ENCODE assay signal across 28 cellular contexts in genomic region chr5:86786955-86787354, GRCh38.
DNase-seq lines count a peak whose midpoint lies in the region.
"Had no signal": no experiment of that assay in that cellular context is flagged by ENCODE, and none has a peak within 500 bp of the region (broad histone marks: within the 10 kb centered on the region; RNA-seq: fewer than 3 reads in every experiment).

No MANE protein-coding gene starts in this region.

- H3K4me3 Mint-ChIP-seq in activated CD4-positive, alpha-beta T cell treated with anti-CD3 and anti-CD28 coated beads, Interleukin-2, amount 10 ng/mL, durations not matched to agents 24 days and 14 days, result no peak overlapping the region
- H3K4me3 Mint-ChIP-seq: activated CD4-positive, alpha-beta T cell treated with anti-CD3 and anti-CD28 coated beads, Interleukin-2, amount 10 ng/mL, durations not matched to agents 7 days and 5 days; activated T-cell treated with anti-CD3 and anti-CD28 coated beads, Interleukin-2, amount 50 U/mL, for 4 hours; CD4-positive, CD25-positive, alpha-beta regulatory T cell; H9; memory B cell; stimulated activated naive CD8-positive, alpha-beta T cell treated with anti-CD3 and anti-CD28 coated beads, Interleukin-15, amount 100 ng/mL, for 72 hours had no signal

- H3K4me3 ChIP-seq in subcutaneous abdominal adipose tissue (ENCODE audit: low read depth in 1 of 5, low read length in 5 of 5), result no peak overlapping the region
- H3K4me3 ChIP-seq: body of pancreas, psoas muscle, SJCRH30, tibial artery had no signal

- peak overlapping the region; percentile 63 for H3K27ac ChIP-seq in subcutaneous abdominal adipose tissue (ENCODE audit: low read depth, low read length)
- H3K27ac ChIP-seq: body of pancreas, psoas muscle, SJCRH30, tibial artery had no signal

- no peaks in the 10 kb centered on the region for H3K9me3 ChIP-seq in subcutaneous abdominal adipose tissue (ENCODE audit: control insufficient read depth in 5 of 5, low read length in 5 of 5)
- H3K9me3 ChIP-seq: body of pancreas, psoas muscle, SJCRH30, tibial artery had no signal

- H3K36me3 ChIP-seq in subcutaneous abdominal adipose tissue (ENCODE audit: control insufficient read depth in 5 of 5, insufficient read depth in 5 of 5, low read length in 5 of 5), result no peaks in the 10 kb centered on the region
- H3K36me3 ChIP-seq: SJCRH30, tibial artery had no signal

- no peak overlapping the region for H3K27ac Mint-ChIP-seq in activated CD4-positive, alpha-beta T cell treated with anti-CD3 and anti-CD28 coated beads, Interleukin-2, amount 10 ng/mL, durations not matched to agents 24 days and 14 days
- H3K27ac Mint-ChIP-seq: activated CD4-positive, alpha-beta T cell treated with anti-CD3 and anti-CD28 coated beads, Interleukin-2, amount 10 ng/mL, durations not matched to agents 7 days and 5 days; CD4-positive, CD25-positive, alpha-beta regulatory T cell; memory B cell; stimulated activated naive CD8-positive, alpha-beta T cell treated with anti-CD3 and anti-CD28 coated beads, Interleukin-15, amount 100 ng/mL, for 72 hours had no signal

- no peaks in the 10 kb centered on the region for H3K36me3 Mint-ChIP-seq in activated CD4-positive, alpha-beta T cell treated with anti-CD3 and anti-CD28 coated beads, Interleukin-2, amount 10 ng/mL, durations not matched to agents 24 days and 14 days (ENCODE audit: low read depth)
- H3K36me3 Mint-ChIP-seq: CD4-positive, CD25-positive, alpha-beta regulatory T cell; memory B cell had no signal

- H3K4me1 ChIP-seq in subcutaneous abdominal adipose tissue (ENCODE audit: control insufficient read depth in 5 of 5, insufficient read depth in 5 of 5, low read length in 5 of 5), result peaks cover 0 to 17% (median 0%) of the 10 kb centered on the region in 5 donors
- H3K4me1 ChIP-seq: body of pancreas, psoas muscle, SJCRH30, tibial artery had no signal

- H3K27me3 ChIP-seq in subcutaneous abdominal adipose tissue (ENCODE audit: control insufficient read depth in 5 of 5, insufficient read depth in 4 of 5, low read length in 5 of 5), result no peaks in the 10 kb centered on the region
- H3K27me3 ChIP-seq: body of pancreas, SJCRH30, tibial artery had no signal

- H3K9ac ChIP-seq in subcutaneous abdominal adipose tissue (ENCODE audit: low read length in 5 of 5), result no peak overlapping the region

- DNase-seq in NCI-H82 (lab: John Stamatoyannopoulos, UW), result peak; percentile 24
- no peak for DNase-seq in NCI-H82 treated with DMSO at 0.1 percent for 48 hours (lab: John Stamatoyannopoulos, UW; ENCODE audit: unreplicated experiment)
- DNase-seq in ecto neural progenitor cell (ENCODE audit: low spot score), result peak; percentile 53
- peak; percentile 91 for DNase-seq in islet precursor cell
- DNase-seq in activated CD4-positive, alpha-beta T cell treated with anti-CD3 and anti-CD28 coated beads, Interleukin-2, amount 10 ng/mL, durations not matched to agents 24 days and 14 days, result no peak
- no peak for DNase-seq in T-helper 2 cell
- no peak for DNase-seq in amniotic stem cell (lab: John Stamatoyannopoulos, UW)
- DNase-seq: activated CD4-positive, alpha-beta T cell treated with anti-CD3 and anti-CD28 coated beads, Interleukin-2, amount 10 ng/mL, durations not matched to agents 7 days and 5 days; activated naive CD4-positive, alpha-beta T cell; activated T-cell treated with anti-CD3 and anti-CD28 coated beads, Interleukin-2, amount 50 U/mL, for 4 hours; body of pancreas; CD4-positive, CD25-positive, alpha-beta regulatory T cell; effector CD8-positive, alpha-beta T cell; H9; IMR-90; NCI-H1092; NCI-H187 treated with DMSO at 0.1 percent for 48 hours; NCI-H2227 treated with DMSO at 0.1 percent for 48 hours; NCI-H526 treated with DMSO at 0.1 percent for 48 hours; occipital lobe; psoas muscle; SJCRH30; stimulated activated CD8-positive, alpha-beta memory T cell treated with anti-CD3 and anti-CD28 coated beads, Interleukin-4, amount 100 ng/mL, for 48 hours; stimulated activated naive CD8-positive, alpha-beta T cell treated with anti-CD3 and anti-CD28 coated beads, Interleukin-15, amount 100 ng/mL, for 72 hours; T-helper 1 cell; tibial artery had no signal

- intact Hi-C loops in activated CD4-positive, alpha-beta T cell treated with anti-CD3 and anti-CD28 coated beads, Interleukin-2, amount 10 ng/mL, durations not matched to agents 24 days and 14 days (cut with micrococcal nuclease), result no loop called here

- H3K4me1 Mint-ChIP-seq in activated CD4-positive, alpha-beta T cell treated with anti-CD3 and anti-CD28 coated beads, Interleukin-2, amount 10 ng/mL, durations not matched to agents 24 days and 14 days, result no peaks in the 10 kb centered on the region
- H3K4me1 Mint-ChIP-seq: activated CD4-positive, alpha-beta T cell treated with anti-CD3 and anti-CD28 coated beads, Interleukin-2, amount 10 ng/mL, durations not matched to agents 7 days and 5 days; CD4-positive, CD25-positive, alpha-beta regulatory T cell; H9; memory B cell; stimulated activated naive CD8-positive, alpha-beta T cell treated with anti-CD3 and anti-CD28 coated beads, Interleukin-15, amount 100 ng/mL, for 72 hours had no signal

- no peaks in the 10 kb centered on the region for H3K27me3 Mint-ChIP-seq in activated CD4-positive, alpha-beta T cell treated with anti-CD3 and anti-CD28 coated beads, Interleukin-2, amount 10 ng/mL, durations not matched to agents 24 days and 14 days
- H3K27me3 Mint-ChIP-seq: activated CD4-positive, alpha-beta T cell treated with anti-CD3 and anti-CD28 coated beads, Interleukin-2, amount 10 ng/mL, durations not matched to agents 7 days and 5 days; CD4-positive, CD25-positive, alpha-beta regulatory T cell; memory B cell; stimulated activated naive CD8-positive, alpha-beta T cell treated with anti-CD3 and anti-CD28 coated beads, Interleukin-15, amount 100 ng/mL, for 72 hours had no signal

- no peaks in the 10 kb centered on the region for H3K9me3 Mint-ChIP-seq in activated CD4-positive, alpha-beta T cell treated with anti-CD3 and anti-CD28 coated beads, Interleukin-2, amount 10 ng/mL, durations not matched to agents 24 days and 14 days
- H3K9me3 Mint-ChIP-seq: activated CD4-positive, alpha-beta T cell treated with anti-CD3 and anti-CD28 coated beads, Interleukin-2, amount 10 ng/mL, durations not matched to agents 7 days and 5 days; activated T-cell treated with anti-CD3 and anti-CD28 coated beads, Interleukin-2, amount 50 U/mL, for 4 hours; H9; stimulated activated naive CD8-positive, alpha-beta T cell treated with anti-CD3 and anti-CD28 coated beads, Interleukin-15, amount 100 ng/mL, for 72 hours had no signal

Comparison
In these comparisons a context has a peak if more than half of its experiments do, and no peak if none do; other contexts are left out.
1. DNase-seq: peak in NCI-H82 (single experiment), ecto neural progenitor cell (single experiment) and islet precursor cell (single experiment); none in NCI-H82 treated with DMSO at 0.1 percent for 48 hours (single experiment), activated CD4-positive, alpha-beta T cell treated with anti-CD3 and anti-CD28 coated beads, Interleukin-2, amount 10 ng/mL, durations not matched to agents 24 days and 14 days (single experiment), T-helper 2 cell (0 of 5) and amniotic stem cell (single experiment).